In genomic region chr16:10878644-10879498, GRCh38 we compare ENCODE assay signal across 8 cellular contexts. TPM values are rescaled to one million over a fixed set of nuclear protein-coding genes. Genes with fewer than 3 reads are reported as not detected.
DNase-seq lines count a peak whose midpoint lies in the region; ATAC-seq lines count a peak whose summit lies in the region.

No MANE protein-coding gene starts in this region.

- peaks cover 41% of the 10 kb centered on the region for H3K27me3 ChIP-seq in HAP-1 (ENCODE audit: low read depth)

- intact Hi-C loops in left ventricle myocardium superior (cut with micrococcal nuclease) (no loop called here), sciatic nerve (cut with DNase I) (loop anchor here (10.0 kb wide), 1 partner anchor 1894 kb away; no protein-coding TSS in a partner anchor)

- H3K27ac Mint-ChIP-seq in activated naive CD4-positive, alpha-beta T cell treated with anti-CD3 and anti-CD28 coated beads, Interleukin-2, amount 10 ng/mL, durations not matched to agents 7 days and 5 days: peak overlapping the region; percentile 71

- H3K36me3 Mint-ChIP-seq in activated naive CD4-positive, alpha-beta T cell treated with anti-CD3 and anti-CD28 coated beads, Interleukin-2, amount 10 ng/mL, durations not matched to agents 7 days and 5 days: peaks cover 16% of the 10 kb centered on the region

- H3K9me3 ChIP-seq in HAP-1: no peaks in the 10 kb centered on the region

- no peak overlapping the region for H3K4me3 ChIP-seq in HAP-1

- peak; percentile 70 for DNase-seq in NK-92 treated with Interleukin-12 subunit alpha and Interleukin-12 subunit beta, amount 100 ng/mL, for 24 hours (lab: John Stamatoyannopoulos, UW)
- DNase-seq in NK-92 (lab: John Stamatoyannopoulos, UW; ENCODE audit: unreplicated experiment) (no peak), left ventricle myocardium superior (peak; percentile 66), sciatic nerve (ENCODE audit: low spot score) (peak; percentile 67), HAP-1 (ENCODE audit: low spot score in 2 of 2) (no peak)
- DNase-seq in activated naive CD4-positive, alpha-beta T cell treated with anti-CD3 and anti-CD28 coated beads, Interleukin-2, amount 10 ng/mL, durations not matched to agents 7 days and 5 days: peak; percentile 72

- peak overlapping the region; percentile 90 for H3K4me3 Mint-ChIP-seq in activated naive CD4-positive, alpha-beta T cell treated with anti-CD3 and anti-CD28 coated beads, Interleukin-2, amount 10 ng/mL, durations not matched to agents 7 days and 5 days

- no peaks in the 10 kb centered on the region for H3K9me3 Mint-ChIP-seq in activated naive CD4-positive, alpha-beta T cell treated with anti-CD3 and anti-CD28 coated beads, Interleukin-2, amount 10 ng/mL, durations not matched to agents 7 days and 5 days

- peaks cover 80% of the 10 kb centered on the region for H3K27me3 Mint-ChIP-seq in activated naive CD4-positive, alpha-beta T cell treated with anti-CD3 and anti-CD28 coated beads, Interleukin-2, amount 10 ng/mL, durations not matched to agents 7 days and 5 days

- H3K4me1 Mint-ChIP-seq in activated naive CD4-positive, alpha-beta T cell treated with anti-CD3 and anti-CD28 coated beads, Interleukin-2, amount 10 ng/mL, durations not matched to agents 7 days and 5 days: peaks cover 84% of the 10 kb centered on the region

- ATAC-seq in HG03432 (IDR thresholded peaks at IDR 0.05; ENCODE audit: unreplicated experiment) (peak; percentile 25), left ventricle myocardium superior (peak; percentile 73), sciatic nerve (peak; percentile 58), HG03378 (IDR thresholded peaks at IDR 0.05; ENCODE audit: unreplicated experiment) (no peak)

- in situ Hi-C loops in HAP-1 (cut with MboI; ENCODE audit: low sequenced_read_pairs): no loop called here

- CTCF ChIA-PET in activated naive CD4-positive, alpha-beta T cell treated with anti-CD3 and anti-CD28 coated beads, Interleukin-2, amount 10 ng/mL, durations not matched to agents 7 days and 5 days (lab: Charles Lee): interaction anchor here (0.6 to 1.6 kb wide), 5 partner anchors 11 to 267 kb away, joined by 3 to 7 read pairs (median 4); no protein-coding TSS in a partner anchor

- no peaks in the 10 kb centered on the region for H3K4me1 ChIP-seq in HAP-1

- H3K36me3 ChIP-seq in HAP-1 (replicated peaks): no peaks in the 10 kb centered on the region

RNA-seq across cellular contexts. Expression of gene CIITA, which starts 1.9 kb away (rescaled TPM):
- total RNA-seq in left ventricle myocardium superior (12.2 TPM), sciatic nerve (51.9 TPM)

Comparison
In these comparisons a context has a peak if more than half of its experiments do, and no peak if none do; other contexts are left out.
1. DNase-seq: peak in NK-92 treated with Interleukin-12 subunit alpha and Interleukin-12 subunit beta, amount 100 ng/mL, for 24 hours (single experiment), activated naive CD4-positive, alpha-beta T cell treated with anti-CD3 and anti-CD28 coated beads, Interleukin-2, amount 10 ng/mL, durations not matched to agents 7 days and 5 days (single experiment), left ventricle myocardium superior (single experiment) and sciatic nerve (single experiment); none in NK-92 (single experiment) and HAP-1 (0 of 2).